1 cellular context compared by ENCODE assay signal in genomic region chr5:10760976-10761841, GRCh38.
TF ChIP-seq lines count a peak whose summit lies in the region.

Gene DAP, minus strand, starts transcription at chr5:10761234. Its CDS starts 166 bp downstream, at chr5:10761068.

TF ChIP-seq in HepG2, 621 proteins besides CTCF, POLR2A, EP300 and RAD21 (continued from another document and continues in another):
- TF ChIP-seq ZBED4 (CRISPR knock-in tag; IDR thresholded peaks at IDR 0.05; ENCODE audit: borderline replicate concordance) (no peak), SPEN (CRISPR knock-in tag; IDR thresholded peaks at IDR 0.05; ENCODE audit: low read depth) (peak; percentile 75), YY1 (IDR thresholded peaks at IDR 0.05; ENCODE audit: insufficient read depth, insufficient replicate concordance, low read depth, low read length) (peak; percentile 23), ZNF710 (CRISPR knock-in tag; IDR thresholded peaks at IDR 0.05; ENCODE audit: borderline replicate concordance) (peak; percentile 44; the same call in 1 of the 2 replicates), RBFOX2 (IDR thresholded peaks at IDR 0.05; ENCODE audit: low read depth, low read length) (peak; percentile 85), MAZ (IDR thresholded peaks at IDR 0.05; ENCODE audit: borderline replicate concordance, low read depth, low read length) (no peak; the same call in 1 of the 2 replicates), MAZ (CRISPR knock-in tag; IDR thresholded peaks at IDR 0.05; ENCODE audit: low read depth) (peak; percentile 54; the same call in 1 of the 2 replicates), ZBTB4 (CRISPR knock-in tag; IDR thresholded peaks at IDR 0.05; ENCODE audit: borderline replicate concordance) (no peak), ARID3A (IDR thresholded peaks at IDR 0.05; ENCODE audit: low read depth, low read length) (no peak), SALL1 (CRISPR knock-in tag; IDR thresholded peaks at IDR 0.05) (no peak; the same call in 1 of the 2 replicates), ZMYM4 (CRISPR knock-in tag; IDR thresholded peaks at IDR 0.05) (peak; percentile 42; the same call in 1 of the 2 replicates), ZBTB1 (CRISPR knock-in tag; IDR thresholded peaks at IDR 0.05; ENCODE audit: borderline replicate concordance) (no peak), ZNF569 (CRISPR knock-in tag; IDR thresholded peaks at IDR 0.05; ENCODE audit: borderline replicate concordance) (no peak), ZNF644 (CRISPR knock-in tag; IDR thresholded peaks at IDR 0.05; ENCODE audit: low read depth) (no peak), ZNF557 (CRISPR knock-in tag; IDR thresholded peaks at IDR 0.05) (no peak), BRF2 (CRISPR knock-in tag; IDR thresholded peaks at IDR 0.05) (0 out of 2 replicates have a peak, but pooled peaks have one; percentile 24), AGO2 (optimal IDR thresholded peaks at IDR 0.05; ENCODE audit: low read depth, low read length) (peak; percentile 47), PHF8 (CRISPR knock-in tag; IDR thresholded peaks at IDR 0.05) (peak; percentile 31; the same call in 1 of the 2 replicates), SMARCE1 (IDR thresholded peaks at IDR 0.05; ENCODE audit: borderline replicate concordance) (no peak), YEATS4 (CRISPR knock-in tag; IDR thresholded peaks at IDR 0.05; ENCODE audit: borderline replicate concordance) (peak; percentile 67; the same call in 1 of the 2 replicates), ZNF574 (CRISPR knock-in tag; IDR thresholded peaks at IDR 0.05) (peak; percentile 6; the same call in 1 of the 2 replicates), ZNF280B (CRISPR knock-in tag; IDR thresholded peaks at IDR 0.05; ENCODE audit: borderline replicate concordance) (0 out of 2 replicates have a peak, but pooled peaks have one; percentile 24), ADNP (CRISPR knock-in tag; IDR thresholded peaks at IDR 0.05) (no peak), SP1 (IDR thresholded peaks at IDR 0.05) (no peak), SP1 (CRISPR knock-in tag; IDR thresholded peaks at IDR 0.05) (peak; percentile 59; the same call in 1 of the 2 replicates), RFXAP (CRISPR knock-in tag; IDR thresholded peaks at IDR 0.05; ENCODE audit: borderline replicate concordance) (no peak), PLSCR1 (CRISPR knock-in tag; IDR thresholded peaks at IDR 0.05; ENCODE audit: borderline replicate concordance) (no peak), SP4 (CRISPR knock-in tag; IDR thresholded peaks at IDR 0.05) (peak; percentile 79; the same call in 1 of the 2 replicates), KAT7 (CRISPR knock-in tag; IDR thresholded peaks at IDR 0.05; ENCODE audit: borderline replicate concordance) (no peak), MED1 (CRISPR knock-in tag; IDR thresholded peaks at IDR 0.05) (0 out of 2 replicates have a peak, but pooled peaks have one; percentile 16), ZNF512 (CRISPR knock-in tag; IDR thresholded peaks at IDR 0.05) (no peak), ZFX (CRISPR knock-in tag; IDR thresholded peaks at IDR 0.05; ENCODE audit: low read depth) (peak; percentile 52), ZNF256 (CRISPR knock-in tag; conservative IDR thresholded peaks at IDR 0.05) (no peak), KLF13 (CRISPR knock-in tag; IDR thresholded peaks at IDR 0.05) (no peak), ZFY (CRISPR knock-in tag; IDR thresholded peaks at IDR 0.05) (peak; percentile 53), SOX6 (IDR thresholded peaks at IDR 0.05) (no peak), SOX6 (CRISPR knock-in tag; IDR thresholded peaks at IDR 0.05) (no peak), GLMP (CRISPR knock-in tag; IDR thresholded peaks at IDR 0.05; ENCODE audit: borderline replicate concordance) (no peak)
